In the genomic region with DNA sequence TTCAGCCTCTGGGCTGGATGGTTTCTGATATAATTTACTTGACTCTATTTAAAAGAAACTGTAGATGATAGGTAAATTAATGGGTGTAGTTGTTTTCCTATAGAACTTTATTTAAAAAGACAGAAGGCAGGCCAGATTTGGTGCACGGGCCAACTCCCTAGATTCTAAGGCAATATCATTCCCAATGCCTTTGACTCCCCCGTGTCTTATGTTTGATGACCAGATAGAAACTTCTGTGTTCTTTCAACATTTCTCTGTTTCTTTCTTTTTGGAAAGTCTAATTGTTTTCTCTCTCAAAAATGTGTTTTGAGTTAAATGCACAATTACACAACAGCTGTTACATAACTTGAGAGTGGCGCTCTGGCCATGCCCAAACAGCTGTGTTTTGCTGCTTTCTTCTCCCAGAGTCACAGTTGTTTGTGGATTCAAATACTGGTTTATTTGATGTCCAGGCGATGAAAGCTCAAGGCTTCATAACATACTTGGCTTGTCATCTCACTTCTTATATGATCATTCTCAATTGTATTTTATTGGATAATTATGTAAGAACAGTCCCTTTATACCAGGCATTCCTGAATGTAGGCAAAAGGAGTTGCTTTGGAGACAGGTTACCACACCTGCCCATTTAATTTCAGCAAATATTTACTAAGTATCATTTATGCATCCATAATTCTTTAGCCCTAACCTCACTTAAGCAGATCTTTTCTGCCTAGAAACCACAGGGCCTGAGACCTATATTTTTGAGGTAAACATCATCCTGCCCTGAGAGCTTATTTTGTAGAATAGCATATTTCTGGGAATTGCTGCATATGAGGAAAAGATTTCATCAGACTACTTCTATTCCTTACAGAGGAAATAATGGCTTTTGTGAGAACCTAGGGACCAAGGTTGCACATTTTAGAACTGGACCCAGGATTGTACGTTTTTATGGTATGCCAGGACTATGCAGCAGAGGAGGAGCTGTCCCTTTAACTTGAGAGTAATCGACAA, we compare ENCODE assay signal across 1 cellular context.
TF ChIP-seq lines count a peak whose summit lies in the region.

No MANE protein-coding gene starts in this region.

TF ChIP-seq in WTC11, 78 proteins besides CTCF, POLR2A, EP300 and RAD21 (continued from another document):
- TF ChIP-seq, protein P1, sequence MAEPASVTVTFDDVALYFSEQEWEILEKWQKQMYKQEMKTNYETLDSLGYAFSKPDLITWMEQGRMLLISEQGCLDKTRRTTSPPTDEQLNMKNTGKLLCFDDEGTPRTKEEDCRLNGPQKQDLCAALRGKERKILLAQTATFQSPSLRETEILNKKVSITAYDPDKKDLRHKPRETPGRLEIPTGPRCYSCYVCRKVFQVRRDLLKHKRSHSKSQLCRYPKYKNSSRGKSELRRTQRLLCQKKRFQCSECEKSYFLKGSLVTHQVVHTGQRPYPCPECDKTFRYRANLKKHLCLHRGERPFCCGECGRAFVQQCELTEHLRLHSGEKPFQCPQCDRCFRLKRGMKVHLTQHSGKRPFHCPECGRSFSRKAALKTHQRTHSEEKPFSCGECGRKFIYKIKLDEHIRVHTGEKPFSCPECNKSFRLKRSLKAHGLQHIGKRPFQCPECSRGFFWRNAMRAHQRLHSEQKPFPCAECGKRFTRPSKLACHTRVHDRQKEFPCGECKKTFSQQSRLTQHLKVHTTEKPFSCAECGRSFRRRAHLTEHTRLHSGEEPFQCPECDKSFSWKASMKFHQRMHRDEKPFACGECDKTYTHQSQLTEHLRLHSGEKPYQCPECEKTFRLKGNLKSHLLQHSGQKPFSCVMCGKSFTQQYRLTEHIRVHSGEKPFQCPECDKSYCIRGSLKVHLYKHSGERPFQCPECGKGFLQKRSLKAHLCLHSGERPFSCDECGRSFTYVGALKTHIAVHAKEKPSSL (CRISPR knock-in tag; conservative IDR thresholded peaks at IDR 0.05) = no peak
- no peak for TF ChIP-seq JUN (CRISPR knock-in tag; IDR thresholded peaks at IDR 0.05)
- TF ChIP-seq ETV6 (CRISPR knock-in tag; IDR thresholded peaks at IDR 0.05) = no peak
- TF ChIP-seq ESRRA (CRISPR knock-in tag; IDR thresholded peaks at IDR 0.05; ENCODE audit: borderline replicate concordance) = no peak
- TF ChIP-seq, protein P2, sequence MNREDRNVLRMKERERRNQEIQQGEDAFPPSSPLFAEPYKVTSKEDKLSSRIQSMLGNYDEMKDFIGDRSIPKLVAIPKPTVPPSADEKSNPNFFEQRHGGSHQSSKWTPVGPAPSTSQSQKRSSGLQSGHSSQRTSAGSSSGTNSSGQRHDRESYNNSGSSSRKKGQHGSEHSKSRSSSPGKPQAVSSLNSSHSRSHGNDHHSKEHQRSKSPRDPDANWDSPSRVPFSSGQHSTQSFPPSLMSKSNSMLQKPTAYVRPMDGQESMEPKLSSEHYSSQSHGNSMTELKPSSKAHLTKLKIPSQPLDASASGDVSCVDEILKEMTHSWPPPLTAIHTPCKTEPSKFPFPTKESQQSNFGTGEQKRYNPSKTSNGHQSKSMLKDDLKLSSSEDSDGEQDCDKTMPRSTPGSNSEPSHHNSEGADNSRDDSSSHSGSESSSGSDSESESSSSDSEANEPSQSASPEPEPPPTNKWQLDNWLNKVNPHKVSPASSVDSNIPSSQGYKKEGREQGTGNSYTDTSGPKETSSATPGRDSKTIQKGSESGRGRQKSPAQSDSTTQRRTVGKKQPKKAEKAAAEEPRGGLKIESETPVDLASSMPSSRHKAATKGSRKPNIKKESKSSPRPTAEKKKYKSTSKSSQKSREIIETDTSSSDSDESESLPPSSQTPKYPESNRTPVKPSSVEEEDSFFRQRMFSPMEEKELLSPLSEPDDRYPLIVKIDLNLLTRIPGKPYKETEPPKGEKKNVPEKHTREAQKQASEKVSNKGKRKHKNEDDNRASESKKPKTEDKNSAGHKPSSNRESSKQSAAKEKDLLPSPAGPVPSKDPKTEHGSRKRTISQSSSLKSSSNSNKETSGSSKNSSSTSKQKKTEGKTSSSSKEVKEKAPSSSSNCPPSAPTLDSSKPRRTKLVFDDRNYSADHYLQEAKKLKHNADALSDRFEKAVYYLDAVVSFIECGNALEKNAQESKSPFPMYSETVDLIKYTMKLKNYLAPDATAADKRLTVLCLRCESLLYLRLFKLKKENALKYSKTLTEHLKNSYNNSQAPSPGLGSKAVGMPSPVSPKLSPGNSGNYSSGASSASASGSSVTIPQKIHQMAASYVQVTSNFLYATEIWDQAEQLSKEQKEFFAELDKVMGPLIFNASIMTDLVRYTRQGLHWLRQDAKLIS (CRISPR knock-in tag; IDR thresholded peaks at IDR 0.05; ENCODE audit: borderline replicate concordance) = no peak
- TF ChIP-seq, protein P3, sequence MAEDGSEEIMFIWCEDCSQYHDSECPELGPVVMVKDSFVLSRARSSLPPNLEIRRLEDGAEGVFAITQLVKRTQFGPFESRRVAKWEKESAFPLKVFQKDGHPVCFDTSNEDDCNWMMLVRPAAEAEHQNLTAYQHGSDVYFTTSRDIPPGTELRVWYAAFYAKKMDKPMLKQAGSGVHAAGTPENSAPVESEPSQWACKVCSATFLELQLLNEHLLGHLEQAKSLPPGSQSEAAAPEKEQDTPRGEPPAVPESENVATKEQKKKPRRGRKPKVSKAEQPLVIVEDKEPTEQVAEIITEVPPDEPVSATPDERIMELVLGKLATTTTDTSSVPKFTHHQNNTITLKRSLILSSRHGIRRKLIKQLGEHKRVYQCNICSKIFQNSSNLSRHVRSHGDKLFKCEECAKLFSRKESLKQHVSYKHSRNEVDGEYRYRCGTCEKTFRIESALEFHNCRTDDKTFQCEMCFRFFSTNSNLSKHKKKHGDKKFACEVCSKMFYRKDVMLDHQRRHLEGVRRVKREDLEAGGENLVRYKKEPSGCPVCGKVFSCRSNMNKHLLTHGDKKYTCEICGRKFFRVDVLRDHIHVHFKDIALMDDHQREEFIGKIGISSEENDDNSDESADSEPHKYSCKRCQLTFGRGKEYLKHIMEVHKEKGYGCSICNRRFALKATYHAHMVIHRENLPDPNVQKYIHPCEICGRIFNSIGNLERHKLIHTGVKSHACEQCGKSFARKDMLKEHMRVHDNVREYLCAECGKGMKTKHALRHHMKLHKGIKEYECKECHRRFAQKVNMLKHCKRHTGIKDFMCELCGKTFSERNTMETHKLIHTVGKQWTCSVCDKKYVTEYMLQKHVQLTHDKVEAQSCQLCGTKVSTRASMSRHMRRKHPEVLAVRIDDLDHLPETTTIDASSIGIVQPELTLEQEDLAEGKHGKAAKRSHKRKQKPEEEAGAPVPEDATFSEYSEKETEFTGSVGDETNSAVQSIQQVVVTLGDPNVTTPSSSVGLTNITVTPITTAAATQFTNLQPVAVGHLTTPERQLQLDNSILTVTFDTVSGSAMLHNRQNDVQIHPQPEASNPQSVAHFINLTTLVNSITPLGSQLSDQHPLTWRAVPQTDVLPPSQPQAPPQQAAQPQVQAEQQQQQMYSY (CRISPR knock-in tag; IDR thresholded peaks at IDR 0.05) = no peak
- no peak for TF ChIP-seq NFE2L1 (CRISPR knock-in tag; IDR thresholded peaks at IDR 0.05)
- no peak for TF ChIP-seq TEAD1 (CRISPR knock-in tag; IDR thresholded peaks at IDR 0.05)
- TF ChIP-seq NR2C2 (CRISPR knock-in tag; IDR thresholded peaks at IDR 0.05) = no peak
- no peak for TF ChIP-seq FOXK1 (CRISPR knock-in tag; IDR thresholded peaks at IDR 0.05)
- no peak for TF ChIP-seq HMGA2 (CRISPR knock-in tag; IDR thresholded peaks at IDR 0.05)
- no peak for TF ChIP-seq ZNF263 (CRISPR knock-in tag; IDR thresholded peaks at IDR 0.05; ENCODE audit: low read depth)
- TF ChIP-seq, protein P4, sequence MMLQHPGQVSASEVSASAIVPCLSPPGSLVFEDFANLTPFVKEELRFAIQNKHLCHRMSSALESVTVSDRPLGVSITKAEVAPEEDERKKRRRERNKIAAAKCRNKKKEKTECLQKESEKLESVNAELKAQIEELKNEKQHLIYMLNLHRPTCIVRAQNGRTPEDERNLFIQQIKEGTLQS (CRISPR knock-in tag; conservative IDR thresholded peaks at IDR 0.05) = no peak
- TF ChIP-seq, protein P5, sequence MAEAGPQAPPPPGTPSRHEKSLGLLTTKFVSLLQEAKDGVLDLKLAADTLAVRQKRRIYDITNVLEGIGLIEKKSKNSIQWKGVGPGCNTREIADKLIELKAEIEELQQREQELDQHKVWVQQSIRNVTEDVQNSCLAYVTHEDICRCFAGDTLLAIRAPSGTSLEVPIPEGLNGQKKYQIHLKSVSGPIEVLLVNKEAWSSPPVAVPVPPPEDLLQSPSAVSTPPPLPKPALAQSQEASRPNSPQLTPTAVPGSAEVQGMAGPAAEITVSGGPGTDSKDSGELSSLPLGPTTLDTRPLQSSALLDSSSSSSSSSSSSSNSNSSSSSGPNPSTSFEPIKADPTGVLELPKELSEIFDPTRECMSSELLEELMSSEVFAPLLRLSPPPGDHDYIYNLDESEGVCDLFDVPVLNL (CRISPR knock-in tag; IDR thresholded peaks at IDR 0.05; ENCODE audit: borderline replicate concordance, low read depth) = no peak
- TF ChIP-seq RELA (CRISPR knock-in tag; IDR thresholded peaks at IDR 0.05; ENCODE audit: borderline replicate concordance) = no peak
